Comparison of ENCODE assay signal across 8 cellular contexts in genomic region chr3:46705022-46705530, GRCh38. TPM values are rescaled to one million over a fixed set of nuclear protein-coding genes. Genes with fewer than 3 reads are reported as not detected.
DNase-seq lines count a peak whose midpoint lies in the region; ATAC-seq and TF ChIP-seq lines count a peak whose summit lies in the region.

No MANE protein-coding gene starts in this region.

- H3K4me1 ChIP-seq in OCI-LY3 (ENCODE audit: low read length) = no peaks in the 10 kb centered on the region
- peaks cover 2 to 12% of the 10 kb centered on the region in 2 donors for H3K4me1 ChIP-seq in neuronal stem cell (ENCODE audit: control insufficient read depth in 2 of 2, insufficient read depth in 1 of 2, low read depth in 1 of 2, low read length in 2 of 2)
- H3K4me1 ChIP-seq in thyroid gland = peaks cover 6 to 15% of the 10 kb centered on the region in 2 donors

- peaks cover 58% of the 10 kb centered on the region for H4K20me1 ChIP-seq in OCI-LY3 (ENCODE audit: insufficient read depth, low read length)

- TF ChIP-seq POLR2A in thyroid gland (IDR thresholded peaks at IDR 0.05) = no peak

- DNase-seq in GM06990 (ENCODE audit: extremely low read depth, insufficient read length) = peak; percentile 31
- DNase-seq in HS-27A (ENCODE audit: low read depth) = peak; percentile 51
- DNase-seq in activated T-cell treated with anti-CD3 and anti-CD28 coated beads, Interleukin-2, amount 50 U/mL, for 48 hours = peak; percentile 82
- peak; percentile 62 for DNase-seq in fibroblast of mammary gland (ENCODE audit: low read depth)
- peak; percentile 78 for DNase-seq in neuronal stem cell (ENCODE audit: low spot score)
- DNase-seq in thyroid gland = peak; percentile 78 to 82

- no peak overlapping the region for H3K18ac ChIP-seq in neuronal stem cell (ENCODE audit: low read length)

- no peak overlapping the region for H3K23ac ChIP-seq in neuronal stem cell (ENCODE audit: low read depth, low read length, poor library complexity)

- H3K9me3 ChIP-seq in OCI-LY3 (ENCODE audit: insufficient read depth, low read length) = no peaks in the 10 kb centered on the region
- H3K9me3 ChIP-seq in neuronal stem cell (replicated peaks in 1 of 2; ENCODE audit: control insufficient read depth in 2 of 2, insufficient read depth in 1 of 2, low read depth in 1 of 2, low read length in 2 of 2) = no peaks in the 10 kb centered on the region
- H3K9me3 ChIP-seq in thyroid gland = no peaks in the 10 kb centered on the region

- intact Hi-C loops in thyroid gland (cut with DNase I) = loop anchor here (5.0 to 10.0 kb wide), 3 partner anchors 160 to 287 kb away; partner anchors contain the start of gene MYL3

- H3K79me1 ChIP-seq in neuronal stem cell (ENCODE audit: low read depth, low read length) = no peaks in the 10 kb centered on the region

- H2BK120ac ChIP-seq in neuronal stem cell (ENCODE audit: low read depth, low read length) = no peak overlapping the region

- no peak overlapping the region for H3K4me3 ChIP-seq in GM06990 (replicated peaks; ENCODE audit: low read depth, low read length)
- no peak overlapping the region for H3K4me3 ChIP-seq in OCI-LY3 (ENCODE audit: low read length)
- H3K4me3 ChIP-seq in fibroblast of mammary gland (ENCODE audit: control insufficient read depth, low read depth, low read length) = no peak overlapping the region
- no peak overlapping the region for H3K4me3 ChIP-seq in neuronal stem cell (ENCODE audit: low read length in 2 of 2)
- no peak overlapping the region for H3K4me3 ChIP-seq in thyroid gland (replicated peaks in 1 of 3)

- no peak overlapping the region for H4K8ac ChIP-seq in neuronal stem cell (ENCODE audit: low read depth, low read length)

- peaks cover 12% of the 10 kb centered on the region for H3K79me2 ChIP-seq in OCI-LY3 (ENCODE audit: low read length)

- H2BK12ac ChIP-seq in neuronal stem cell (ENCODE audit: low read length) = no peak overlapping the region

- no peak overlapping the region for H3K4me2 ChIP-seq in OCI-LY3 (ENCODE audit: low read length)
- H3K4me2 ChIP-seq in neuronal stem cell (ENCODE audit: insufficient read depth, low read length, poor library complexity, severe bottlenecking) = no peak overlapping the region

- H3K27me3 ChIP-seq in GM06990 (replicated peaks; ENCODE audit: control insufficient read depth, insufficient read depth, low read length) (no peaks in the 10 kb centered on the region), OCI-LY3 (ENCODE audit: low read depth, low read length) (no peaks in the 10 kb centered on the region), neuronal stem cell (ENCODE audit: control insufficient read depth in 3 of 3, insufficient read depth in 3 of 3, low read depth in 1 of 3, low read length in 3 of 3) (peaks cover 0 to 35% (median 6%) of the 10 kb centered on the region in 3 experiments), thyroid gland (no peaks in the 10 kb centered on the region)

- no CpG with 5 or more reads among the region's 4 CpGs for WGBS in neuronal stem cell (ENCODE audit: extremely low coverage in 2 of 2, insufficient read length in 2 of 2, insufficient replicate concordance in 1 of 2), 2 donors
- whole genome bisulfite sequencing in thyroid gland, 2 donors = 25% methylated on average over 4 of the region's 4 CpGs; no CpG with 5 or more reads in 1 of the 2 donors

- TF ChIP-seq CTCF in GM06990 (IDR thresholded peaks at IDR 0.05; ENCODE audit: insufficient read depth, low read length, poor library complexity, severe bottlenecking) (peak; percentile 94), OCI-LY3 (IDR thresholded peaks at IDR 0.05; ENCODE audit: low read depth, low read length) (peak; percentile 93), fibroblast of mammary gland (conservative IDR thresholded peaks at IDR 0.05; ENCODE audit: control insufficient read depth, insufficient read depth, low read depth, low read length) (peak; percentile 97), thyroid gland (IDR thresholded peaks at IDR 0.05) (peak; percentile 90 to 98 (median 94))

- H3K4ac ChIP-seq in neuronal stem cell (ENCODE audit: low read length) = no peak overlapping the region

- no peak overlapping the region for H2AK5ac ChIP-seq in neuronal stem cell (ENCODE audit: low read depth, low read length)

- H2AFZ ChIP-seq in OCI-LY3 (ENCODE audit: low read depth, low read length) (no peak overlapping the region), neuronal stem cell (ENCODE audit: low read length) (no peak overlapping the region)

- no peak overlapping the region for H3K14ac ChIP-seq in neuronal stem cell (ENCODE audit: low read length)

- H3K9ac ChIP-seq in OCI-LY3 (ENCODE audit: low read length) = no peak overlapping the region
- H3K9ac ChIP-seq in neuronal stem cell (ENCODE audit: low read depth, low read length, poor library complexity) = no peak overlapping the region

- H4K91ac ChIP-seq in neuronal stem cell (ENCODE audit: low read depth, low read length, poor library complexity) = no peak overlapping the region

- no peaks in the 10 kb centered on the region for H3K36me3 ChIP-seq in GM06990 (ENCODE audit: control insufficient read depth, insufficient read depth, low read length)
- H3K36me3 ChIP-seq in OCI-LY3 (replicated peaks; ENCODE audit: low read depth, low read length) = peaks cover 32% of the 10 kb centered on the region
- H3K36me3 ChIP-seq in neuronal stem cell (replicated peaks in 1 of 2; ENCODE audit: control insufficient read depth in 2 of 2, insufficient read depth in 2 of 2, low read length in 2 of 2) = no peaks in the 10 kb centered on the region
- no peaks in the 10 kb centered on the region for H3K36me3 ChIP-seq in thyroid gland

- no peak overlapping the region for H2BK5ac ChIP-seq in neuronal stem cell (ENCODE audit: low read length)

- no peak for ATAC-seq in HG03095 (IDR thresholded peaks at IDR 0.05; ENCODE audit: unreplicated experiment)

- no peak overlapping the region for H2BK15ac ChIP-seq in neuronal stem cell (ENCODE audit: low read length)

- no peak overlapping the region for H3K27ac ChIP-seq in OCI-LY3 (ENCODE audit: low read length)
- no peak overlapping the region for H3K27ac ChIP-seq in neuronal stem cell (replicated peaks; ENCODE audit: low read length)
- H3K27ac ChIP-seq in thyroid gland = no peak overlapping the region

RNA-seq across cellular contexts. Expression of gene TMIE, which starts 3.9 kb away (rescaled TPM):
- polyA plus RNA-seq in neuronal stem cell (2013, experiment 1 of 2) = 0.26 TPM
- 0.30 TPM for polyA plus RNA-seq in neuronal stem cell (2013, experiment 2 of 2)
- 1 to 10 TPM in 2 of 4 donors, under 1 TPM in 1, not detected in 1; 0.83 to 1.3 (median 1.1) TPM for total RNA-seq in thyroid gland

RNA-seq across cellular contexts. Expression of gene ALS2CL, which starts 11.6 kb away (rescaled TPM):
- polyA plus RNA-seq in neuronal stem cell (2013, experiment 1 of 2) = 0.78 TPM
- 0.60 TPM for polyA plus RNA-seq in neuronal stem cell (2013, experiment 2 of 2)
- 10 to 100 TPM; 55.8 to 68.5 (median 63.7) TPM for total RNA-seq in thyroid gland

RNA-seq across cellular contexts. Expression of gene PRSS50, which starts 12.6 kb away (rescaled TPM):
- polyA plus RNA-seq in neuronal stem cell (2013, experiment 1 of 2) = 0.64 TPM
- polyA plus RNA-seq in neuronal stem cell (2013, experiment 2 of 2) = 0.57 TPM
- total RNA-seq in thyroid gland = 1 to 10 TPM; 1.7 to 6.0 (median 3.6) TPM

Comparison
In these comparisons a context has a peak if more than half of its experiments do, and no peak if none do; other contexts are left out.
1. DNase-seq: peak in every context shown above with its lines; median percentile 82 in activated T-cell treated with anti-CD3 and anti-CD28 coated beads, Interleukin-2, amount 50 U/mL, for 48 hours; 80 in thyroid gland; 78 in neuronal stem cell; 62 in fibroblast of mammary gland; 51 in HS-27A; 31 in GM06990.